In genomic region chr18:45772081-45772480, GRCh38 we compare ENCODE assay signal across 22 cellular contexts. TPM values are rescaled to one million over a fixed set of nuclear protein-coding genes. Genes with fewer than 3 reads are reported as not detected.
"Had no signal": no experiment of that assay in that cellular context is flagged by ENCODE, and none has a peak within 500 bp of the region (broad histone marks: within the 10 kb centered on the region; RNA-seq: fewer than 3 reads in every experiment).

No MANE protein-coding gene starts in this region.

- H3K4me1 ChIP-seq: testis had no signal

- H3K36me3 ChIP-seq: lower lobe of right lung, prostate gland, right atrium auricular region, upper lobe of right lung had no signal

- DNase-seq: activated CD4-positive, alpha-beta T cell treated with anti-CD3 and anti-CD28 coated beads for 1 hour; activated CD8-positive, alpha-beta memory T cell treated with anti-CD3 and anti-CD28 coated beads for 24 hours; activated CD8-positive, alpha-beta memory T cell treated with anti-CD3 and anti-CD28 coated beads, Interleukin-2, amount 50 U/mL, for 48 hours; activated gamma-delta T cell; activated T-cell treated with anti-CD3 and anti-CD28 coated beads, Interleukin-2, amount 50 U/mL, for 72 hours; dermis blood vessel endothelial cell; effector memory CD8-positive, alpha-beta T cell; hypothalamus; lower lobe of right lung; occipital lobe; small intestine; stimulated activated CD4-positive, alpha-beta T cell treated with anti-CD3 and anti-CD28 coated beads, Interleukin-4, amount 100 ng/mL, for 24 hours; T-helper 2 cell; testis; upper lobe of right lung had no signal

- H3K36me3 Mint-ChIP-seq: activated naive CD4-positive, alpha-beta T cell treated with anti-CD3 and anti-CD28 coated beads, Interleukin-2, amount 50 U/mL, for 24 hours; stimulated activated effector memory CD8-positive, alpha-beta T cell treated with anti-CD3 and anti-CD28 coated beads, Interleukin-12 subunit alpha, Interleukin-12 subunit beta, amount 100 ng/mL, for 72 hours had no signal

- H3K9me3 ChIP-seq: lower lobe of right lung, prostate gland, right atrium auricular region, testis, upper lobe of right lung had no signal

- H3K4me3 ChIP-seq: lower lobe of right lung, prostate gland, right atrium auricular region, testis, upper lobe of right lung had no signal

- H3K4me3 Mint-ChIP-seq: activated naive CD4-positive, alpha-beta T cell treated with anti-CD3 and anti-CD28 coated beads, Interleukin-2, amount 50 U/mL, for 24 hours; activated T-cell treated with anti-CD3 and anti-CD28 coated beads, Interleukin-2, amount 50 U/mL, for 72 hours; effector memory CD8-positive, alpha-beta T cell; stimulated activated effector memory CD8-positive, alpha-beta T cell treated with anti-CD3 and anti-CD28 coated beads, Interleukin-12 subunit alpha, Interleukin-12 subunit beta, amount 100 ng/mL, for 72 hours had no signal

- H3K9me3 Mint-ChIP-seq: activated naive CD4-positive, alpha-beta T cell treated with anti-CD3 and anti-CD28 coated beads, Interleukin-2, amount 50 U/mL, for 24 hours; effector memory CD8-positive, alpha-beta T cell; stimulated activated effector memory CD8-positive, alpha-beta T cell treated with anti-CD3 and anti-CD28 coated beads, Interleukin-12 subunit alpha, Interleukin-12 subunit beta, amount 100 ng/mL, for 72 hours had no signal

- H3K27ac ChIP-seq: lower lobe of right lung, right atrium auricular region, testis, upper lobe of right lung had no signal

- H3K27me3 ChIP-seq: right atrium auricular region, testis, upper lobe of right lung had no signal

- H3K27ac Mint-ChIP-seq: activated naive CD4-positive, alpha-beta T cell treated with anti-CD3 and anti-CD28 coated beads, Interleukin-2, amount 50 U/mL, for 24 hours; activated T-cell treated with anti-CD3 and anti-CD28 coated beads, Interleukin-2, amount 50 U/mL, for 72 hours; stimulated activated effector memory CD8-positive, alpha-beta T cell treated with anti-CD3 and anti-CD28 coated beads, Interleukin-12 subunit alpha, Interleukin-12 subunit beta, amount 100 ng/mL, for 72 hours had no signal

RNA-seq across cellular contexts. Expression of gene SLC14A1, which starts 48.1 kb away (rescaled TPM):
- total RNA-seq: astrocyte, dermis blood vessel endothelial cell had no signal
- polyA plus RNA-seq: keratinocyte, neural cell had no signal

RNA-seq across cellular contexts. Expression of gene SIGLEC15, which starts 53.4 kb away (rescaled TPM):
- total RNA-seq: activated T-cell treated with anti-CD3 and anti-CD28 coated beads, Interleukin-2, amount 50 U/mL, for 72 hours; dermis blood vessel endothelial cell; occipital lobe had no signal
- polyA plus RNA-seq: keratinocyte, neural cell had no signal
